Comparison of ENCODE assay signal across 2 cellular contexts in the genomic region with DNA sequence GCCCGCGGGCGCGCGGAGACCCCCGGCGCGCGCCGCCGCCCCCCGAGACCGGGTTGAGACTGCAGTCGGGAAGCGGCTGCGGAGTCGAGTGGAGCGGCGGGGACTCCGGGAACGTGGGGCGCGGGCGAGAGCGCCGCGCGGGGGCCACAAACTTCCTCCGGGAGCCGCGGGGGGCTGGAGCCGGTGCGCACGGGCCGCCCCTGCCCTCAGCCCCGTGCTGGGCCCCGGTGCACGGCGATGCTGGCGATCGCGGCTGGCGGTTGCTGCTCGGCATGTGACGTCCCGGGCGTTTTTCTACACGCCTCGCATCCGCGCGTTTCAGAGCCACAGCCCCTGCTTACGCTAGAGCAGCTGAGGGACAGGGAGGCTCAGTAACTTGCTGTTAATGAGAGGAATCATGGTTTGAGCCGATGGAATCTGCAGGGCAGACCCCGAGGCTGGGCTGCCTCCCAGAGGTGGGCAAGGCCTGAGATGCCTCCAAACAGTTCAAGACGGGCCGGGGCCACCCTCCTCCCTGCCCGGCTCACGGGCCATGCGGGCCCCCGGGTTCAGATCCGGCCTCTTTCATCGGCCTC.
TF ChIP-seq lines count a peak whose summit lies in the region.

No MANE protein-coding gene starts in this region.

TF ChIP-seq in SK-N-SH, 30 proteins besides CTCF, POLR2A, EP300 and RAD21:
- 0 out of 2 replicates have a peak, but pooled peaks have one; percentile 9 for TF ChIP-seq MXI1 (IDR thresholded peaks at IDR 0.05; ENCODE audit: low read depth, low read length)
- no peak for TF ChIP-seq ELF1 (IDR thresholded peaks at IDR 0.05)
- TF ChIP-seq FOXJ3 (CRISPR knock-in tag; IDR thresholded peaks at IDR 0.05): no peak
- no peak for TF ChIP-seq YY1 (IDR thresholded peaks at IDR 0.05; ENCODE audit: low read depth)
- TF ChIP-seq, protein P1, sequence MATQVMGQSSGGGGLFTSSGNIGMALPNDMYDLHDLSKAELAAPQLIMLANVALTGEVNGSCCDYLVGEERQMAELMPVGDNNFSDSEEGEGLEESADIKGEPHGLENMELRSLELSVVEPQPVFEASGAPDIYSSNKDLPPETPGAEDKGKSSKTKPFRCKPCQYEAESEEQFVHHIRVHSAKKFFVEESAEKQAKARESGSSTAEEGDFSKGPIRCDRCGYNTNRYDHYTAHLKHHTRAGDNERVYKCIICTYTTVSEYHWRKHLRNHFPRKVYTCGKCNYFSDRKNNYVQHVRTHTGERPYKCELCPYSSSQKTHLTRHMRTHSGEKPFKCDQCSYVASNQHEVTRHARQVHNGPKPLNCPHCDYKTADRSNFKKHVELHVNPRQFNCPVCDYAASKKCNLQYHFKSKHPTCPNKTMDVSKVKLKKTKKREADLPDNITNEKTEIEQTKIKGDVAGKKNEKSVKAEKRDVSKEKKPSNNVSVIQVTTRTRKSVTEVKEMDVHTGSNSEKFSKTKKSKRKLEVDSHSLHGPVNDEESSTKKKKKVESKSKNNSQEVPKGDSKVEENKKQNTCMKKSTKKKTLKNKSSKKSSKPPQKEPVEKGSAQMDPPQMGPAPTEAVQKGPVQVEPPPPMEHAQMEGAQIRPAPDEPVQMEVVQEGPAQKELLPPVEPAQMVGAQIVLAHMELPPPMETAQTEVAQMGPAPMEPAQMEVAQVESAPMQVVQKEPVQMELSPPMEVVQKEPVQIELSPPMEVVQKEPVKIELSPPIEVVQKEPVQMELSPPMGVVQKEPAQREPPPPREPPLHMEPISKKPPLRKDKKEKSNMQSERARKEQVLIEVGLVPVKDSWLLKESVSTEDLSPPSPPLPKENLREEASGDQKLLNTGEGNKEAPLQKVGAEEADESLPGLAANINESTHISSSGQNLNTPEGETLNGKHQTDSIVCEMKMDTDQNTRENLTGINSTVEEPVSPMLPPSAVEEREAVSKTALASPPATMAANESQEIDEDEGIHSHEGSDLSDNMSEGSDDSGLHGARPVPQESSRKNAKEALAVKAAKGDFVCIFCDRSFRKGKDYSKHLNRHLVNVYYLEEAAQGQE (IDR thresholded peaks at IDR 0.05; ENCODE audit: low read depth, low read length): no peak
TF ChIP-seq in SK-N-SH: peak in this region for 1.

TF ChIP-seq in GM12878, 131 proteins besides CTCF, POLR2A, EP300 and RAD21:
- no peak for TF ChIP-seq MTA3 (IDR thresholded peaks at IDR 0.05; ENCODE audit: borderline replicate concordance, low read length)
- 0 out of 2 replicates have a peak, but pooled peaks have one; percentile 6 for TF ChIP-seq POLR2AphosphoS2 (IDR thresholded peaks at IDR 0.05; ENCODE audit: low read depth, low read length)
- no peak for TF ChIP-seq EGR1 (IDR thresholded peaks at IDR 0.05; ENCODE audit: borderline replicate concordance in 1 of 2, low read depth in 2 of 2, low read length in 2 of 2)
- TF ChIP-seq TCF7 (IDR thresholded peaks at IDR 0.05; ENCODE audit: borderline replicate concordance): no peak
- 0 out of 2 replicates have a peak, but pooled peaks have one; percentile 6 for TF ChIP-seq IKZF1 (conservative IDR thresholded peaks at IDR 0.05)
- peak; percentile 16 to 80; a peak in 2 of 4 replicates for TF ChIP-seq BHLHE40 (IDR thresholded peaks at IDR 0.05; ENCODE audit: borderline replicate concordance in 1 of 2, low read depth in 2 of 2, low read length in 1 of 2)
- no peak for TF ChIP-seq WRNIP1 (IDR thresholded peaks at IDR 0.05; ENCODE audit: borderline replicate concordance, low read depth, low read length)
- 0 out of 2 replicates have a peak, but pooled peaks have one; percentile 10 for TF ChIP-seq SIN3A (IDR thresholded peaks at IDR 0.05; ENCODE audit: low read depth, low read length)
- no peak for TF ChIP-seq NRF1 (conservative IDR thresholded peaks at IDR 0.05; ENCODE audit: low read depth, low read length)
- no peak for TF ChIP-seq SMARCA5 (IDR thresholded peaks at IDR 0.05)
- TF ChIP-seq SIX5 (IDR thresholded peaks at IDR 0.05; ENCODE audit: low read depth, low read length, severe bottlenecking): no peak
- no peak for TF ChIP-seq YY1 (IDR thresholded peaks at IDR 0.05; ENCODE audit: low read depth, low read length)
- no peak for TF ChIP-seq BCL11A (IDR thresholded peaks at IDR 0.05; ENCODE audit: low read depth, low read length)
- TF ChIP-seq, protein P2, sequence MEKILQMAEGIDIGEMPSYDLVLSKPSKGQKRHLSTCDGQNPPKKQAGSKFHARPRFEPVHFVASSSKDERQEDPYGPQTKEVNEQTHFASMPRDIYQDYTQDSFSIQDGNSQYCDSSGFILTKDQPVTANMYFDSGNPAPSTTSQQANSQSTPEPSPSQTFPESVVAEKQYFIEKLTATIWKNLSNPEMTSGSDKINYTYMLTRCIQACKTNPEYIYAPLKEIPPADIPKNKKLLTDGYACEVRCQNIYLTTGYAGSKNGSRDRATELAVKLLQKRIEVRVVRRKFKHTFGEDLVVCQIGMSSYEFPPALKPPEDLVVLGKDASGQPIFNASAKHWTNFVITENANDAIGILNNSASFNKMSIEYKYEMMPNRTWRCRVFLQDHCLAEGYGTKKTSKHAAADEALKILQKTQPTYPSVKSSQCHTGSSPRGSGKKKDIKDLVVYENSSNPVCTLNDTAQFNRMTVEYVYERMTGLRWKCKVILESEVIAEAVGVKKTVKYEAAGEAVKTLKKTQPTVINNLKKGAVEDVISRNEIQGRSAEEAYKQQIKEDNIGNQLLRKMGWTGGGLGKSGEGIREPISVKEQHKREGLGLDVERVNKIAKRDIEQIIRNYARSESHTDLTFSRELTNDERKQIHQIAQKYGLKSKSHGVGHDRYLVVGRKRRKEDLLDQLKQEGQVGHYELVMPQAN (conservative IDR thresholded peaks at IDR 0.05): peak; percentile 2; the same call in 1 of the 2 replicates
- TF ChIP-seq NR2C2 (IDR thresholded peaks at IDR 0.05; ENCODE audit: borderline replicate concordance, control insufficient read depth, insufficient read length, low read depth): no peak
